ENCODE assay signal across 18 cellular contexts in genomic region chr20:14715400-14715799, GRCh38.
"Had no signal": no experiment of that assay in that cellular context is flagged by ENCODE, and none has a peak within 500 bp of the region (broad histone marks: within the 10 kb centered on the region; RNA-seq: fewer than 3 reads in every experiment).

No MANE protein-coding gene starts in this region.

- H3K4me3 Mint-ChIP-seq: activated CD4-positive, alpha-beta T cell treated with anti-CD3 and anti-CD28 coated beads, Interleukin-2, amount 10 ng/mL, durations not matched to agents 7 days and 5 days; activated T-cell treated with anti-CD3 and anti-CD28 coated beads, Interleukin-2, amount 50 U/mL, for 72 hours; nephron progenitor cell had no signal

- H3K4me1 ChIP-seq: heart right ventricle, spleen, testis had no signal

- H3K27me3 Mint-ChIP-seq: activated CD4-positive, alpha-beta T cell treated with anti-CD3 and anti-CD28 coated beads, Interleukin-2, amount 10 ng/mL, durations not matched to agents 7 days and 5 days had no signal

- DNase-seq: activated CD4-positive, alpha-beta T cell treated with anti-CD3 and anti-CD28 coated beads, Interleukin-2, amount 10 ng/mL, durations not matched to agents 7 days and 5 days; activated CD4-positive, CD25-positive, alpha-beta regulatory T cell; activated CD8-positive, alpha-beta memory T cell treated with anti-CD3 and anti-CD28 coated beads, Interleukin-2, amount 50 U/mL, for 48 hours; activated gamma-delta T cell; activated T-cell treated with anti-CD3 and anti-CD28 coated beads, Interleukin-2, amount 50 U/mL, for 72 hours; body of pancreas; effector CD8-positive, alpha-beta T cell; heart right ventricle; nephron progenitor cell; pancreas; sigmoid colon; spleen; stomach; SW 1271; testis; upper lobe of right lung had no signal

- H3K36me3 ChIP-seq: heart right ventricle, pancreas, sigmoid colon, spleen, stomach, upper lobe of right lung had no signal

- H3K9me3 ChIP-seq: body of pancreas, heart right ventricle, pancreas, sigmoid colon, spleen, stomach, testis, upper lobe of right lung had no signal

- H3K9me3 Mint-ChIP-seq: nephron progenitor cell had no signal

- H3K27ac Mint-ChIP-seq: activated CD4-positive, alpha-beta T cell treated with anti-CD3 and anti-CD28 coated beads, Interleukin-2, amount 10 ng/mL, durations not matched to agents 7 days and 5 days; activated naive CD4-positive, alpha-beta T cell treated with anti-CD3 and anti-CD28 coated beads, Interleukin-2, amount 50 U/mL, for 72 hours; activated T-cell treated with anti-CD3 and anti-CD28 coated beads, Interleukin-2, amount 50 U/mL, for 72 hours; nephron progenitor cell had no signal

- H3K4me1 Mint-ChIP-seq: activated CD4-positive, alpha-beta T cell treated with anti-CD3 and anti-CD28 coated beads, Interleukin-2, amount 10 ng/mL, durations not matched to agents 7 days and 5 days had no signal

- H3K4me3 ChIP-seq: body of pancreas, coronary artery, heart right ventricle, pancreas, sigmoid colon, spleen, stomach, testis, upper lobe of right lung had no signal

- H3K27ac ChIP-seq: body of pancreas, coronary artery, heart right ventricle, pancreas, sigmoid colon, spleen, stomach, testis, upper lobe of right lung had no signal

- H3K27me3 ChIP-seq: body of pancreas, heart right ventricle, pancreas, sigmoid colon, spleen, stomach, testis, upper lobe of right lung had no signal

- H3K36me3 Mint-ChIP-seq: activated naive CD4-positive, alpha-beta T cell treated with anti-CD3 and anti-CD28 coated beads, Interleukin-2, amount 50 U/mL, for 72 hours had no signal
